ENCODE assay signal across 18 cellular contexts in the genomic region with DNA sequence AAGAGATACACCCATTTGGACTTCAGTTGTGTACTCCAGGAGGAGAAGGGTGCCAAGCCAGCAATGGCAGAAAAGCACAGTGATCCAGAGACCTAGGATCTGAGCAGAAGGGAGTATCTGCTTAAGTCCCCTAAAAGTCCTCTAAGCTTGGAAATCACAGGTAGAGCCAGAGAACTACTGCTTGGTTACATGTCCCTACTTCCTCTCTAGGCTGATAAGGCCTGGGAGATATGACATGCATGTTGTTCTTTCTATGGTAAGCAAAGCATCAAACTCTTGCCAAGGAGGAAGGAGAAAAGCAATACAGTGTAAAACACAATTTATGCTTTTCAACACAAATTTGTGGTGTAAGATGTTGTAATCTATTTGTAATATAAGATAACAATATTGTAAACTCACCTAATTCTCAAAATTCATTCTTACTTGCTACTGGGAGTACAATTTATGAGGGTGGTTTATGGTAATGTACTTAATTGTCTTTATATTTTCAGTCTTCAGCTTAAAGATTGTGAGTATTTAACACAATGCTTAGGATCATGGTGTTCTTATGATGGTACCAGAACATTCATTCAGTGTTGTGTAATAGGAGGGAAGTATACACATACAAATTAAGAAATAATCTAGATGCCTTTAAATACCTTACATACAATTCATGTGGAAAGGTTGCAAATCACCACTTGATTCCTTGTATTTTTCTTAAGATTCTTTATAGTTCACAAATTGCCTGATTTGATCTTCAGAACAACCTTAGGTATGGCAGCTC.
"Had no signal": no experiment of that assay in that cellular context is flagged by ENCODE, and none has a peak within 500 bp of the region (broad histone marks: within the 10 kb centered on the region; RNA-seq: fewer than 3 reads in every experiment).

No MANE protein-coding gene starts in this region.

- DNase-seq: activated CD8-positive, alpha-beta memory T cell treated with anti-CD3 and anti-CD28 coated beads for 24 hours; activated CD8-positive, alpha-beta memory T cell treated with anti-CD3 and anti-CD28 coated beads, Interleukin-2, amount 50 U/mL, for 48 hours; activated effector memory CD4-positive, alpha-beta T cell treated with anti-CD3 and anti-CD28 coated beads, Interleukin-2, amount 50 U/mL, for 16 hours; activated naive CD4-positive, alpha-beta T cell treated with anti-CD3 and anti-CD28 coated beads, Interleukin-2, amount 50 U/mL, for 16 hours; activated T-cell treated with anti-CD3 and anti-CD28 coated beads, Interleukin-2, amount 50 U/mL, for 48 hours; effector memory CD8-positive, alpha-beta T cell; heart right ventricle; left ventricle myocardium superior; occipital lobe; posterior cingulate gyrus; sigmoid colon; spleen; stimulated activated CD4-positive, alpha-beta T cell treated with anti-CD3 and anti-CD28 coated beads, Interleukin-4, amount 100 ng/mL, for 4 hours; T-helper 2 cell; testis; upper lobe of left lung had no signal

- ATAC-seq: activated CD4-positive, CD25-positive, alpha-beta regulatory T cell treated with anti-CD3 and anti-CD28 coated beads, Interleukin-2, amount 50 U/mL, for 24 hours; effector memory CD8-positive, alpha-beta T cell; left ventricle myocardium superior; stimulated activated memory B cell treated with anti-CD40 and anti-IgM and Interleukin-4, amounts not matched to agents 10 μg/mL and 1 μg/mL and 100 μg/mL, for 72 hours had no signal

- H3K4me3 ChIP-seq: heart right ventricle, sigmoid colon, spleen, testis, upper lobe of left lung had no signal

- H3K4me1 ChIP-seq: spleen, testis, upper lobe of left lung had no signal

- H3K27me3 ChIP-seq: heart right ventricle, sigmoid colon, testis, upper lobe of left lung had no signal

- H3K9me3 ChIP-seq: heart right ventricle, sigmoid colon, spleen, testis, upper lobe of left lung had no signal

- H3K36me3 ChIP-seq: heart right ventricle, sigmoid colon, spleen, upper lobe of left lung had no signal

- H3K27ac ChIP-seq: heart right ventricle, sigmoid colon, spleen, testis, upper lobe of left lung had no signal
